ENCODE assay signal across 25 cellular contexts in genomic region chr7:155792999-155793560, GRCh38. TPM values are rescaled to one million over a fixed set of nuclear protein-coding genes. Genes with fewer than 3 reads are reported as not detected.
"Had no signal": no experiment of that assay in that cellular context is flagged by ENCODE, and none has a peak within 500 bp of the region (broad histone marks: within the 10 kb centered on the region; RNA-seq: fewer than 3 reads in every experiment).

No MANE protein-coding gene starts in this region.

- H3K9me3 ChIP-seq: esophagus squamous epithelium, lower lobe of right lung, prostate gland, right atrium auricular region, sigmoid colon, thoracic aorta, tibial nerve, upper lobe of right lung, uterus had no signal

- H3K36me3 ChIP-seq: esophagus squamous epithelium, lower lobe of right lung, prostate gland, right atrium auricular region, sigmoid colon, thoracic aorta, tibial nerve, upper lobe of right lung, uterus had no signal

- H3K27ac ChIP-seq: coronary artery, esophagus squamous epithelium, lower lobe of right lung, parathyroid adenoma, prostate gland, right atrium auricular region, sigmoid colon, thoracic aorta, tibial nerve, upper lobe of right lung, uterus had no signal

- ATAC-seq: left ventricle myocardium superior; lower lobe of right lung; naive thymus-derived CD8-positive, alpha-beta T cell; stimulated activated naive B cell treated with anti-CD40 and anti-IgM and Interleukin-4, amounts not matched to agents 10 μg/mL and 1 μg/mL and 100 μg/mL, for 72 hours; upper lobe of right lung had no signal

- DNase-seq: dermis blood vessel endothelial cell; effector memory CD4-positive, alpha-beta T cell; erythroblast; esophagus squamous epithelium; left ventricle myocardium superior; lower lobe of right lung; sigmoid colon; stimulated activated CD4-positive, alpha-beta T cell treated with anti-CD3 and anti-CD28 coated beads, Interleukin-2, amount 100 ng/mL, for 48 hours; stimulated activated naive B cell treated with anti-CD40 and anti-IgM and Interleukin-4, amounts not matched to agents 10 μg/mL and 1 μg/mL and 100 μg/mL, for 72 hours; upper lobe of right lung; uterus had no signal

- H3K4me3 ChIP-seq: coronary artery, esophagus squamous epithelium, lower lobe of right lung, prostate gland, right atrium auricular region, sigmoid colon, thoracic aorta, tibial nerve, upper lobe of right lung, uterus had no signal

- H3K4me1 ChIP-seq: parathyroid adenoma, prostate gland, upper lobe of right lung, uterus had no signal

- FAIRE-seq: endothelial cell of umbilical vein, frontal cortex, keratinocyte had no signal

- H3K27me3 ChIP-seq: right atrium auricular region had no signal

RNA-seq across cellular contexts. Expression of gene SHH, which starts 19.2 kb away (rescaled TPM):
- total RNA-seq: dermis blood vessel endothelial cell; endothelial cell of umbilical vein; esophagus squamous epithelium; left ventricle myocardium superior; mesenteric fat pad; naive thymus-derived CD8-positive, alpha-beta T cell; neural crest cell; osteoblast; right atrium auricular region; sigmoid colon; skeletal muscle tissue had no signal
- polyA plus RNA-seq: endothelial cell of umbilical vein, keratinocyte had no signal
